ENCODE assay signal across 20 cellular contexts in the genomic region with DNA sequence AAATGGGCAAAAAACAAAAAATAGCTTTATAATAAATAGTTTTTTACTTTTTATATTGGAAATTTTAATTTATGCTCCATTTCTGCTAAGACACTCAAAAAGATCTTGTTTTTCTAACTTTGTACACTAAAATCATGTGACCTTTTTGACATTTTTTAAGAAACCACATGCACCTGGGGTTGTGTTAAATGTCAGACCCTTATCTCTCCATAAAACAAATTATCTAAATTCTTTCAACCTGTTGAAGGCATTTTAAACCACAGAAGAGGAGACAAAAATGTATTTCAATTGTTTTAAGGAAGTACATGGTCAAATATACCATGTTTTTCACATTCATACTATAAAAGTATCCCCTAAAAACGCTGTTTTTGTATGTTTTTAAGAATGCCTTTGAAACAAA. TPM values are rescaled to one million over a fixed set of nuclear protein-coding genes. Genes with fewer than 3 reads are reported as not detected.
DNase-seq lines count a peak whose midpoint lies in the region; ATAC-seq and TF ChIP-seq lines count a peak whose summit lies in the region.
"Had no signal": no experiment of that assay in that cellular context is flagged by ENCODE, and none has a peak within 500 bp of the region (broad histone marks: within the 10 kb centered on the region; RNA-seq: fewer than 3 reads in every experiment).

No MANE protein-coding gene starts in this region.

- H3K4me2 ChIP-seq in KMS-11 = peak overlapping the region; percentile 62

- no peaks in the 10 kb centered on the region for H3K36me3 ChIP-seq in KMS-11 (ENCODE audit: insufficient read depth)
- H3K36me3 ChIP-seq in naive thymus-derived CD4-positive, alpha-beta T cell (ENCODE audit: control insufficient read depth in 2 of 3, insufficient read depth in 3 of 3, low read length in 3 of 3) = peaks cover 0 to 8% (median 5%) of the 10 kb centered on the region in 3 experiments
- H3K36me3 ChIP-seq: transverse colon had no signal

- POLR2A ChIA-PET in activated CD4-positive, alpha-beta T cell treated with anti-CD3 and anti-CD28 coated beads, Interleukin-2, amount 10 ng/mL, durations not matched to agents 7 days and 5 days (lab: Charles Lee) = no interaction called here
- POLR2A ChIA-PET in T-cell (lab: Charles Lee) = interaction anchor here in 1 of 2 donors (0.6 kb wide), 1 partner anchor 42 kb away, joined by 3 read pairs; no protein-coding TSS in a partner anchor
- POLR2A ChIA-PET in naive thymus-derived CD4-positive, alpha-beta T cell (lab: Charles Lee) = interaction anchor here (0.6 to 1.1 kb wide), 4 partner anchors 8 to 61 kb away, joined by 3 to 5 read pairs (median 4); no protein-coding TSS in a partner anchor

- peaks cover 37% of the 10 kb centered on the region for H3K36me3 Mint-ChIP-seq in activated CD4-positive, alpha-beta T cell treated with anti-CD3 and anti-CD28 coated beads, Interleukin-2, amount 10 ng/mL, durations not matched to agents 7 days and 5 days (ENCODE audit: low read depth)
- H3K36me3 Mint-ChIP-seq in T-cell = peaks cover 55% of the 10 kb centered on the region
- H3K36me3 Mint-ChIP-seq in naive thymus-derived CD4-positive, alpha-beta T cell = peaks cover 16 to 42% (median 26%) of the 10 kb centered on the region in 5 donors

- H3K79me2 ChIP-seq in KMS-11 (ENCODE audit: insufficient read depth, low read depth) = no peaks in the 10 kb centered on the region

- TF ChIP-seq CTCF in KMS-11 (conservative IDR thresholded peaks at IDR 0.05; ENCODE audit: low read depth, low read length) = no peak

- H3K27me3 Mint-ChIP-seq in activated CD4-positive, alpha-beta T cell treated with anti-CD3 and anti-CD28 coated beads, Interleukin-2, amount 10 ng/mL, durations not matched to agents 7 days and 5 days = no peaks in the 10 kb centered on the region
- H3K27me3 Mint-ChIP-seq in T-cell = no peaks in the 10 kb centered on the region
- H3K27me3 Mint-ChIP-seq in naive thymus-derived CD4-positive, alpha-beta T cell = no peaks in the 10 kb centered on the region

- peak overlapping the region; percentile 57 for H3K27ac ChIP-seq in KMS-11
- H3K27ac ChIP-seq in naive thymus-derived CD4-positive, alpha-beta T cell (ENCODE audit: low read depth, low read length) = no peak overlapping the region
- H3K27ac ChIP-seq: body of pancreas, transverse colon had no signal

- H3K27ac Mint-ChIP-seq in activated CD4-positive, alpha-beta T cell treated with anti-CD3 and anti-CD28 coated beads, Interleukin-2, amount 10 ng/mL, durations not matched to agents 7 days and 5 days = peak overlapping the region; percentile 38
- H3K27ac Mint-ChIP-seq in T-cell = peak overlapping the region; percentile 77
- peak overlapping the region in 7 of 9 donors; percentile 33 to 92 (median 61) for H3K27ac Mint-ChIP-seq in naive thymus-derived CD4-positive, alpha-beta T cell

- H4K20me1 ChIP-seq in KMS-11 (ENCODE audit: insufficient read depth) = no peaks in the 10 kb centered on the region

- no peak for DNase-seq in activated CD4-positive, alpha-beta T cell treated with anti-CD3 and anti-CD28 coated beads, Interleukin-2, amount 10 ng/mL, durations not matched to agents 7 days and 5 days
- no peak for DNase-seq in activated CD4-positive, alpha-beta T cell treated with anti-CD3 and anti-CD28 coated beads for 4 hours
- no peak for DNase-seq in T-cell
- peak in 6 of 9 donors; percentile 4 to 41 (median 16) for DNase-seq in naive thymus-derived CD4-positive, alpha-beta T cell
- DNase-seq in head of caudate nucleus = no peak
- no peak for DNase-seq in activated T-cell treated with anti-CD3 and anti-CD28 coated beads, Interleukin-2, amount 50 U/mL, for 1 hour
- DNase-seq: 8988T, AML-193, body of pancreas, glutamatergic neuron, mesenchymal stem cell, NCI-H2081, NCI-H226, NCI-H774, PC-3, SHP77, transverse colon had no signal

- ATAC-seq in T-cell (replicated peaks in 1 of 4) = peak; percentile 52 to 67 (median 58)
- ATAC-seq in naive thymus-derived CD4-positive, alpha-beta T cell = no peak
- no peak for ATAC-seq in GM18505 (IDR thresholded peaks at IDR 0.05; ENCODE audit: unreplicated experiment)
- ATAC-seq: body of pancreas, HCT116 had no signal

- no peak overlapping the region for H3K4me3 Mint-ChIP-seq in activated CD4-positive, alpha-beta T cell treated with anti-CD3 and anti-CD28 coated beads, Interleukin-2, amount 10 ng/mL, durations not matched to agents 7 days and 5 days
- peak overlapping the region; percentile 7 to 62 (median 34) for H3K4me3 Mint-ChIP-seq in T-cell
- peak overlapping the region in 7 of 10 donors; percentile 41 to 72 (median 59) for H3K4me3 Mint-ChIP-seq in naive thymus-derived CD4-positive, alpha-beta T cell

- H3K4me3 ChIP-seq in KMS-11 (IDR thresholded peaks at IDR 0.05; ENCODE audit: insufficient read depth, low read depth, low read length) = peak overlapping the region; percentile 70
- H3K4me3 ChIP-seq in naive thymus-derived CD4-positive, alpha-beta T cell (ENCODE audit: low read length) = no peak overlapping the region
- H3K4me3 ChIP-seq: body of pancreas, transverse colon had no signal

- H3K4me1 ChIP-seq in KMS-11 (ENCODE audit: low read depth, poor library complexity, severe bottlenecking) = peaks cover 52% of the 10 kb centered on the region
- H3K4me1 ChIP-seq in naive thymus-derived CD4-positive, alpha-beta T cell (ENCODE audit: control insufficient read depth in 2 of 2, insufficient read depth in 2 of 2, low read length in 2 of 2) = peaks cover 0 to 7% of the 10 kb centered on the region in 2 donors
- H3K4me1 ChIP-seq: transverse colon had no signal

- no peaks in the 10 kb centered on the region for H3K27me3 ChIP-seq in KMS-11 (ENCODE audit: insufficient read depth, low read depth)
- H3K27me3 ChIP-seq in naive thymus-derived CD4-positive, alpha-beta T cell (ENCODE audit: control insufficient read depth in 2 of 2, insufficient read depth in 2 of 2, low read length in 2 of 2) = no peaks in the 10 kb centered on the region
- H3K27me3 ChIP-seq: body of pancreas, transverse colon had no signal

- no peaks in the 10 kb centered on the region for H3K9me3 Mint-ChIP-seq in activated CD4-positive, alpha-beta T cell treated with anti-CD3 and anti-CD28 coated beads, Interleukin-2, amount 10 ng/mL, durations not matched to agents 7 days and 5 days
- H3K9me3 Mint-ChIP-seq in T-cell = no peaks in the 10 kb centered on the region
- H3K9me3 Mint-ChIP-seq in naive thymus-derived CD4-positive, alpha-beta T cell = peaks cover 0 to 4% (median 0%) of the 10 kb centered on the region in 11 donors

- no peak overlapping the region for H2AFZ ChIP-seq in KMS-11 (ENCODE audit: low read depth)

- CTCF ChIA-PET in activated CD4-positive, alpha-beta T cell treated with anti-CD3 and anti-CD28 coated beads, Interleukin-2, amount 10 ng/mL, durations not matched to agents 7 days and 5 days (lab: Charles Lee) = interaction anchor here (1.4 kb wide), 1 partner anchor 26 kb away, joined by 4 read pairs; no protein-coding TSS in a partner anchor
- CTCF ChIA-PET in T-cell (lab: Charles Lee) = interaction anchor here (0.6 to 0.9 kb wide), 2 partner anchors 43 to 45 kb away, joined by 3 to 4 read pairs; no protein-coding TSS in a partner anchor
- CTCF ChIA-PET in naive thymus-derived CD4-positive, alpha-beta T cell (lab: Charles Lee) = no interaction called here

- H3K4me1 Mint-ChIP-seq in activated CD4-positive, alpha-beta T cell treated with anti-CD3 and anti-CD28 coated beads, Interleukin-2, amount 10 ng/mL, durations not matched to agents 7 days and 5 days = peaks cover 15% of the 10 kb centered on the region
- H3K4me1 Mint-ChIP-seq in T-cell = peaks cover 24 to 28% (median 24%) of the 10 kb centered on the region in 3 donors
- H3K4me1 Mint-ChIP-seq in naive thymus-derived CD4-positive, alpha-beta T cell = peaks cover 9 to 46% (median 37%) of the 10 kb centered on the region in 7 donors

- H3K9ac ChIP-seq in KMS-11 = no peak overlapping the region

- intact Hi-C loops in naive thymus-derived CD4-positive, alpha-beta T cell (cut with micrococcal nuclease) = loop anchor here in 1 of 2 donors (1.0 kb wide), 1 partner anchor 30 kb away; a partner anchor contains a TSS
- intact Hi-C loops in head of caudate nucleus (cut with DNase I) = no loop called here

- no peak for TF ChIP-seq POLR2A in GM18505 (IDR thresholded peaks at IDR 0.05; ENCODE audit: borderline replicate concordance, extremely low read depth, insufficient read depth, insufficient read length)

- H3K9me3 ChIP-seq in naive thymus-derived CD4-positive, alpha-beta T cell (ENCODE audit: control insufficient read depth in 2 of 3, low read length in 3 of 3) = no peaks in the 10 kb centered on the region
- H3K9me3 ChIP-seq: body of pancreas, transverse colon had no signal

RNA-seq across cellular contexts. Expression of a gene that starts 29.2 kb away (rescaled TPM):
- 10 to 100 TPM; 30.9 to 35.0 TPM for total RNA-seq in activated CD4-positive, alpha-beta T cell treated with anti-CD3 and anti-CD28 coated beads, Interleukin-2, amount 10 ng/mL, durations not matched to agents 7 days and 5 days
- total RNA-seq in T-cell = 10 to 100 TPM; 22.5 to 34.2 (median 26.4) TPM
- total RNA-seq in naive thymus-derived CD4-positive, alpha-beta T cell = 10 to 100 TPM; 19.6 to 36.2 (median 30.4) TPM
- polyA plus RNA-seq in naive thymus-derived CD4-positive, alpha-beta T cell = 10 to 100 TPM in 1 of 2 donors, 1 to 10 TPM in 1; 6.3 to 10.4 TPM

RNA-seq across cellular contexts. Expression of a gene that starts 29.7 kb away (rescaled TPM):
- 100 to 1,000 TPM; 282 to 309 TPM for total RNA-seq in activated CD4-positive, alpha-beta T cell treated with anti-CD3 and anti-CD28 coated beads, Interleukin-2, amount 10 ng/mL, durations not matched to agents 7 days and 5 days
- 10 to 100 TPM; 41.9 to 63.1 (median 51.2) TPM for total RNA-seq in T-cell
- total RNA-seq in naive thymus-derived CD4-positive, alpha-beta T cell = 100 to 1,000 TPM in 1 of 5 experiments, 10 to 100 TPM in 4; 37.4 to 185 (median 47.9) TPM
- 10 to 100 TPM; 30.1 to 36.2 TPM for polyA plus RNA-seq in naive thymus-derived CD4-positive, alpha-beta T cell

Comparison
In these comparisons a context has a peak if more than half of its experiments do, and no peak if none do; other contexts are left out.
1. DNase-seq: peak in naive thymus-derived CD4-positive, alpha-beta T cell (6 of 9); none in activated CD4-positive, alpha-beta T cell treated with anti-CD3 and anti-CD28 coated beads, Interleukin-2, amount 10 ng/mL, durations not matched to agents 7 days and 5 days (single experiment), activated CD4-positive, alpha-beta T cell treated with anti-CD3 and anti-CD28 coated beads for 4 hours (0 of 2), T-cell (0 of 34), head of caudate nucleus (0 of 42) and activated T-cell treated with anti-CD3 and anti-CD28 coated beads, Interleukin-2, amount 50 U/mL, for 1 hour (single experiment).
2. ATAC-seq: peak in T-cell (4 of 4); none in naive thymus-derived CD4-positive, alpha-beta T cell (single experiment) and GM18505 (single experiment).
3. Peak in every context shown above with its lines, with median percentiles within 50 percentile points of each other: H3K27ac Mint-ChIP-seq.